Comparison of ENCODE assay signal across 11 cellular contexts in genomic region chr19:4393947-4394590, GRCh38. TPM values are rescaled to one million over a fixed set of nuclear protein-coding genes. Genes with fewer than 3 reads are reported as not detected.
DNase-seq lines count a peak whose midpoint lies in the region; ATAC-seq, FAIRE-seq and TF ChIP-seq lines count a peak whose summit lies in the region.
"Had no signal": no experiment of that assay in that cellular context is flagged by ENCODE, and none has a peak within 500 bp of the region (broad histone marks: within the 10 kb centered on the region; RNA-seq: fewer than 3 reads in every experiment).

No MANE protein-coding gene starts in this region.

- H3K36me3 ChIP-seq in H7 (replicated peaks; ENCODE audit: control insufficient read depth, insufficient read depth, low read length) (peaks cover 6% of the 10 kb centered on the region), pancreas (peaks cover 0 to 11% (median 0%) of the 10 kb centered on the region in 3 donors)
- peaks cover 0 to 43% (median 3%) of the 10 kb centered on the region in 3 experiments for H3K36me3 ChIP-seq in naive thymus-derived CD4-positive, alpha-beta T cell (ENCODE audit: control insufficient read depth in 2 of 3, insufficient read depth in 3 of 3, low read length in 3 of 3)

- H3K27ac ChIP-seq in AG04450 (ENCODE audit: low read depth, low read length) (peak overlapping the region; percentile 40), cingulate gyrus (ENCODE audit: low read depth, low read length) (peak overlapping the region; percentile 54), pancreas (no peak overlapping the region)
- no peak overlapping the region for H3K27ac ChIP-seq in naive thymus-derived CD4-positive, alpha-beta T cell (ENCODE audit: low read depth, low read length)

- no peak for DNase-seq in AG04450 (ENCODE audit: low read depth, low spot score)
- peak; percentile 51 for DNase-seq in H7
- DNase-seq in naive thymus-derived CD4-positive, alpha-beta T cell: no peak
- no peak for DNase-seq in pancreas
- DNase-seq in HCEC 1CT: no peak
- DNase-seq: DMS 273 treated with DMSO at 0.1 percent for 48 hours, NCI-H187 treated with DMSO at 0.1 percent for 48 hours had no signal

- peak overlapping the region in 1 of 10 donors; percentile 39 for H3K4me3 Mint-ChIP-seq in naive thymus-derived CD4-positive, alpha-beta T cell
- H3K4me3 Mint-ChIP-seq: central memory CD8-positive, alpha-beta T cell had no signal

- TF ChIP-seq CTCF in AG04450 (IDR thresholded peaks at IDR 0.05; ENCODE audit: low read depth, low read length) (no peak), pancreas (IDR thresholded peaks at IDR 0.05) (no peak)

- peaks cover 25 to 36% of the 10 kb centered on the region in 2 donors for H3K4me1 ChIP-seq in naive thymus-derived CD4-positive, alpha-beta T cell (ENCODE audit: control insufficient read depth in 2 of 2, insufficient read depth in 2 of 2, low read length in 2 of 2)
- H3K4me1 ChIP-seq in pancreas: peaks cover 4 to 31% (median 25%) of the 10 kb centered on the region in 3 donors

- CTCF ChIA-PET in AG04450 (lab: Charles Lee): interaction anchor here (0.6 to 1.2 kb wide), 7 partner anchors 8 to 407 kb away, joined by 3 to 7 read pairs (median 3); partner anchors contain the start of gene CHAF1A
- CTCF ChIA-PET in naive thymus-derived CD4-positive, alpha-beta T cell (lab: Charles Lee): interaction anchor here (1.3 to 1.4 kb wide), 2 partner anchors 24 to 42 kb away, joined by 5 to 6 read pairs; no protein-coding TSS in a partner anchor

- WGBS in pancreas, 2 donors: 79 to 84% methylated on average over 8 of the region's 8 CpGs

- H3K4me3 ChIP-seq in AG04450 (ENCODE audit: low read depth, low read length) (no peak overlapping the region; the same call in 1 of the 2 replicates), H7 (ENCODE audit: insufficient read depth, low read depth, low read length) (no peak overlapping the region), pancreas (no peak overlapping the region)
- no peak overlapping the region for H3K4me3 ChIP-seq in naive thymus-derived CD4-positive, alpha-beta T cell (ENCODE audit: low read length)

- H3K9me3 Mint-ChIP-seq in naive thymus-derived CD4-positive, alpha-beta T cell: no peaks in the 10 kb centered on the region
- H3K9me3 Mint-ChIP-seq: central memory CD8-positive, alpha-beta T cell had no signal

- H3K9me3 ChIP-seq in AG04450 (ENCODE audit: control insufficient read depth, insufficient read depth, low read length) (no peaks in the 10 kb centered on the region; the same call in 1 of the 2 replicates), pancreas (no peaks in the 10 kb centered on the region)
- H3K9me3 ChIP-seq in naive thymus-derived CD4-positive, alpha-beta T cell (ENCODE audit: control insufficient read depth in 2 of 3, low read length in 3 of 3): no peaks in the 10 kb centered on the region

- H3K27ac Mint-ChIP-seq in naive thymus-derived CD4-positive, alpha-beta T cell: peak overlapping the region in 7 of 9 donors; percentile 0 to 70 (median 45)

- intact Hi-C loops in naive thymus-derived CD4-positive, alpha-beta T cell (cut with micrococcal nuclease): no loop called here
- intact Hi-C loops in pancreas (cut with DNase I): no loop called here

- no peaks in the 10 kb centered on the region for H3K27me3 Mint-ChIP-seq in naive thymus-derived CD4-positive, alpha-beta T cell
- H3K27me3 Mint-ChIP-seq: central memory CD8-positive, alpha-beta T cell had no signal

- FAIRE-seq in pancreas (lab: Jason Lieb, UNC): no peak

- H3K27me3 ChIP-seq in AG04450 (ENCODE audit: control insufficient read depth, insufficient read depth, low read length) (no peaks in the 10 kb centered on the region), H7 (ENCODE audit: control insufficient read depth, insufficient read depth, low read length) (no peaks in the 10 kb centered on the region), pancreas (no peaks in the 10 kb centered on the region)
- H3K27me3 ChIP-seq in naive thymus-derived CD4-positive, alpha-beta T cell (ENCODE audit: control insufficient read depth in 2 of 2, insufficient read depth in 2 of 2, low read length in 2 of 2): no peaks in the 10 kb centered on the region

- POLR2A ChIA-PET in AG04450 (lab: Yijun Ruan, JAX): no interaction called here
- POLR2A ChIA-PET in naive thymus-derived CD4-positive, alpha-beta T cell (lab: Charles Lee): interaction anchor here (0.7 kb wide), 1 partner anchor 80 kb away, joined by 3 read pairs; no protein-coding TSS in a partner anchor

- H3K36me3 Mint-ChIP-seq in naive thymus-derived CD4-positive, alpha-beta T cell: peaks cover 0 to 15% (median 5%) of the 10 kb centered on the region in 5 donors

- H3K4me1 Mint-ChIP-seq in naive thymus-derived CD4-positive, alpha-beta T cell: peaks cover 40 to 91% (median 69%) of the 10 kb centered on the region in 7 donors

- ATAC-seq in naive thymus-derived CD4-positive, alpha-beta T cell: no peak
- no peak for ATAC-seq in GM19395 (IDR thresholded peaks at IDR 0.05; ENCODE audit: unreplicated experiment)
- no peak for ATAC-seq in pancreas
- ATAC-seq in GM18517 (IDR thresholded peaks at IDR 0.05; ENCODE audit: unreplicated experiment): no peak

RNA-seq across cellular contexts. Expression of gene SH3GL1, which starts 6.3 kb away (rescaled TPM):
- polyA plus RNA-seq in AG04450 (2011; rRNA removed): 40.2 and 57.9 TPM in 2 replicates
- 34.1 and 38.5 TPM in 2 replicates for polyA minus RNA-seq in AG04450 (2011; rRNA and poly(A)+ RNA removed)
- total RNA-seq in H7 (2014; rRNA removed; shearing (Covaris generic)): 73.1 and 97.7 TPM in 2 replicates
- total RNA-seq in naive thymus-derived CD4-positive, alpha-beta T cell: 10 to 100 TPM; 37.1 to 77.0 (median 38.6) TPM
- 10 to 100 TPM; 11.9 to 22.8 TPM for polyA plus RNA-seq in naive thymus-derived CD4-positive, alpha-beta T cell
- 10 to 100 TPM; 25.9 to 31.1 (median 27.5) TPM for total RNA-seq in pancreas
- polyA plus RNA-seq in pancreas: 10 to 100 TPM; 27.1 to 34.2 TPM

RNA-seq across cellular contexts. Expression of gene CHAF1A, which starts 8.4 kb away (rescaled TPM):
- polyA plus RNA-seq in AG04450 (2011; rRNA removed) (5.0 and 6.0 TPM in 2 replicates), pancreas (1 to 10 TPM; 3.8 to 4.3 TPM)
- 5.1 and 6.6 TPM in 2 replicates for polyA minus RNA-seq in AG04450 (2011; rRNA and poly(A)+ RNA removed)
- 121 and 122 TPM in 2 replicates for total RNA-seq in H7 (2014; rRNA removed; shearing (Covaris generic))
- total RNA-seq in naive thymus-derived CD4-positive, alpha-beta T cell: 10 to 100 TPM; 10.1 to 71.2 (median 14.1) TPM
- 1 to 10 TPM; 3.2 to 5.5 TPM for polyA plus RNA-seq in naive thymus-derived CD4-positive, alpha-beta T cell
- 1 to 10 TPM; 2.8 to 5.0 (median 3.9) TPM for total RNA-seq in pancreas

RNA-seq across cellular contexts. Expression of gene MPND, which starts 50.7 kb away (rescaled TPM):
- polyA plus RNA-seq in AG04450 (2011; rRNA removed): 5.1 and 6.5 TPM in 2 replicates
- 6.7 TPM in 2 replicates for polyA minus RNA-seq in AG04450 (2011; rRNA and poly(A)+ RNA removed)
- total RNA-seq in H7 (2014; rRNA removed; shearing (Covaris generic)): 11.4 and 17.4 TPM in 2 replicates
- total RNA-seq in naive thymus-derived CD4-positive, alpha-beta T cell: 10 to 100 TPM in 4 of 5 experiments, 1 to 10 TPM in 1; 9.5 to 24.4 (median 20.0) TPM
- polyA plus RNA-seq in naive thymus-derived CD4-positive, alpha-beta T cell: 1 to 10 TPM; 4.0 to 6.7 TPM
- total RNA-seq in pancreas: 10 to 100 TPM; 11.8 to 20.0 (median 14.9) TPM
- polyA plus RNA-seq in pancreas: 10 to 100 TPM; 16.7 to 18.9 TPM

RNA-seq across cellular contexts. Expression of gene STAP2, which starts 55.4 kb away (rescaled TPM):
- polyA plus RNA-seq in AG04450 (2011; rRNA removed) (5.3 and 7.4 TPM in 2 replicates), pancreas (10 to 100 TPM; 46.6 to 65.5 TPM)
- 5.3 and 7.5 TPM in 2 replicates for polyA minus RNA-seq in AG04450 (2011; rRNA and poly(A)+ RNA removed)
- total RNA-seq in H7 (2014; rRNA removed; shearing (Covaris generic)): 14.2 and 18.0 TPM in 2 replicates
- total RNA-seq in naive thymus-derived CD4-positive, alpha-beta T cell: 10 to 100 TPM in 1 of 5 experiments, 1 to 10 TPM in 4; 2.6 to 11.8 (median 4.5) TPM
- 1 to 10 TPM; 2.4 to 4.9 TPM for polyA plus RNA-seq in naive thymus-derived CD4-positive, alpha-beta T cell
- 10 to 100 TPM; 17.4 to 45.4 (median 23.3) TPM for total RNA-seq in pancreas

Comparison
In these comparisons a context has a peak if more than half of its experiments do, and no peak if none do; other contexts are left out.
1. H3K27ac ChIP-seq: peak in AG04450 (single experiment) and cingulate gyrus (single experiment); none in naive thymus-derived CD4-positive, alpha-beta T cell (single experiment) and pancreas (0 of 4).